ENCODE assay signal across 10 cellular contexts in genomic region chr13:43686557-43686956, GRCh38.
A peak's percentile ranks its signal among the peaks of the same experiment; 100 is the strongest.
DNase-seq lines count a peak whose midpoint lies in the region; ATAC-seq and TF ChIP-seq lines count a peak whose summit lies in the region.
"Had no signal": no experiment of that assay in that cellular context is flagged by ENCODE, and none has a peak within 500 bp of the region (broad histone marks: within the 10 kb centered on the region; RNA-seq: fewer than 3 reads in every experiment).

No MANE protein-coding gene starts in this region.

- no peak overlapping the region for H3K4me3 ChIP-seq in fibroblast of villous mesenchyme (ENCODE audit: low read depth, low read length)

- DNase-seq in Daoy (ENCODE audit: low read depth): peak; percentile 55
- DNase-seq in RPMI7951 (ENCODE audit: low read depth): peak; percentile 78
- peak; percentile 88 for DNase-seq in fibroblast of villous mesenchyme (ENCODE audit: low read depth)
- peak; percentile 34 for DNase-seq in pons (ENCODE audit: low spot score)
- no peak for DNase-seq in activated CD4-positive, CD25-positive, alpha-beta regulatory T cell treated with anti-CD3 and anti-CD28 coated beads, Interleukin-2, amount 50 U/mL, for 72 hours
- DNase-seq in SKM-1 treated with dmso at 0.1 percent for 144 hours (lab: John Stamatoyannopoulos, UW; ENCODE audit: unreplicated experiment): no peak
- DNase-seq: Karpas-422 had no signal

- TF ChIP-seq CTCF in fibroblast of villous mesenchyme (IDR thresholded peaks at IDR 0.05; ENCODE audit: insufficient read depth, low read depth, low read length): no peak

- no peak for ATAC-seq in HG03342 (IDR thresholded peaks at IDR 0.05; ENCODE audit: unreplicated experiment)
- no peak for ATAC-seq in HG03025 (IDR thresholded peaks at IDR 0.05; ENCODE audit: low FRiP score, unreplicated experiment)
- ATAC-seq: HCT116 had no signal

Comparison
In these comparisons a context has a peak if more than half of its experiments do, and no peak if none do; other contexts are left out.
1. DNase-seq: peak in Daoy (single experiment), RPMI7951 (single experiment), fibroblast of villous mesenchyme (single experiment) and pons (single experiment); none in activated CD4-positive, CD25-positive, alpha-beta regulatory T cell treated with anti-CD3 and anti-CD28 coated beads, Interleukin-2, amount 50 U/mL, for 72 hours (single experiment) and SKM-1 treated with dmso at 0.1 percent for 144 hours (single experiment).